Comparison of ENCODE assay signal across 9 cellular contexts in genomic region chr12:94074970-94075695, GRCh38.
DNase-seq lines count a peak whose midpoint lies in the region; ATAC-seq, FAIRE-seq and TF ChIP-seq lines count a peak whose summit lies in the region.
"Had no signal": no experiment of that assay in that cellular context is flagged by ENCODE, and none has a peak within 500 bp of the region (broad histone marks: within the 10 kb centered on the region; RNA-seq: fewer than 3 reads in every experiment).

No MANE protein-coding gene starts in this region.

- H3K27me3 ChIP-seq in lung (ENCODE audit: control insufficient read depth, insufficient read depth) (no peaks in the 10 kb centered on the region), upper lobe of right lung (no peaks in the 10 kb centered on the region)

- ATAC-seq in lung (ENCODE audit: insufficient read depth, low FRiP score) (peak; percentile 91), upper lobe of right lung (peak; percentile 93)

- H3K9me3 ChIP-seq in lung (ENCODE audit: control insufficient read depth in 2 of 2, insufficient read depth in 1 of 2, low read length in 1 of 2) (no peaks in the 10 kb centered on the region), upper lobe of right lung (no peaks in the 10 kb centered on the region)

- H3K4me3 ChIP-seq in choroid plexus epithelial cell (ENCODE audit: low read depth, low read length) (no peak overlapping the region), lung (no peak overlapping the region), upper lobe of right lung (no peak overlapping the region)

- peak; percentile 82 for TF ChIP-seq CTCF in 22Rv1 (IDR thresholded peaks at IDR 0.05)
- peak; percentile 90 for TF ChIP-seq CTCF in choroid plexus epithelial cell (conservative IDR thresholded peaks at IDR 0.05; ENCODE audit: low read depth, low read length)
- peak; percentile 43 for TF ChIP-seq CTCF in lung (IDR thresholded peaks at IDR 0.05; ENCODE audit: control extremely low read depth, extremely low read depth)
- peak; percentile 63 for TF ChIP-seq CTCF in upper lobe of right lung (IDR thresholded peaks at IDR 0.05)

- intact Hi-C loops in upper lobe of right lung (cut with DNase I) = no loop called here

- DNase-seq in GM03348 (ENCODE audit: low spot score) (peak; percentile 90), NCI-H460 (ENCODE audit: extremely low read depth, low read depth) (peak; percentile 33), choroid plexus epithelial cell (ENCODE audit: low read depth) (peak; percentile 95), lung (ENCODE audit: low spot score) (peak; percentile 68), upper lobe of right lung (peak; percentile 73), GM12892 (ENCODE audit: insufficient read length) (no peak), T-helper 2 cell (no peak)

- 39 to 45% methylated on average over 5 of the region's 5 CpGs for WGBS in lung, 2 donors

- H3K36me3 ChIP-seq in lung (ENCODE audit: control insufficient read depth in 2 of 2, insufficient read depth in 2 of 2, low read length in 2 of 2) = no peaks in the 10 kb centered on the region
- no peaks in the 10 kb centered on the region for H3K36me3 ChIP-seq in upper lobe of right lung

- H3K4me1 ChIP-seq in lung (ENCODE audit: control insufficient read depth in 2 of 2, insufficient read depth in 2 of 2, low read length in 2 of 2) (peaks cover 2 to 10% of the 10 kb centered on the region in 2 donors), upper lobe of right lung (peaks cover 11% of the 10 kb centered on the region)

- FAIRE-seq in GM12892 (lab: Jason Lieb, UNC) = no peak
- FAIRE-seq: colon had no signal

- H3K27ac ChIP-seq in 22Rv1 (no peak overlapping the region), lung (ENCODE audit: low read depth in 1 of 2, low read length in 1 of 2) (peak overlapping the region; percentile 48 to 81), upper lobe of right lung (peak overlapping the region; percentile 58)

- TF ChIP-seq POLR2A in GM12892 (IDR thresholded peaks at IDR 0.05; ENCODE audit: low read depth, low read length) = no peak

Comparison
In these comparisons a context has a peak if more than half of its experiments do, and no peak if none do; other contexts are left out.
1. DNase-seq: peak in GM03348 (single experiment), NCI-H460 (single experiment), choroid plexus epithelial cell (single experiment), lung (single experiment) and upper lobe of right lung (single experiment); none in GM12892 (single experiment) and T-helper 2 cell (0 of 5).
2. Peak in every context shown above with its lines, with median percentiles within 50 percentile points of each other: CTCF ChIP-seq.